In genomic region chr20:63707558-63708300, GRCh38 we compare ENCODE assay signal across 8 cellular contexts. TPM values are rescaled to one million over a fixed set of nuclear protein-coding genes. Genes with fewer than 3 reads are reported as not detected.
DNase-seq lines count a peak whose midpoint lies in the region; ATAC-seq and TF ChIP-seq lines count a peak whose summit lies in the region.

A gene with protein sequence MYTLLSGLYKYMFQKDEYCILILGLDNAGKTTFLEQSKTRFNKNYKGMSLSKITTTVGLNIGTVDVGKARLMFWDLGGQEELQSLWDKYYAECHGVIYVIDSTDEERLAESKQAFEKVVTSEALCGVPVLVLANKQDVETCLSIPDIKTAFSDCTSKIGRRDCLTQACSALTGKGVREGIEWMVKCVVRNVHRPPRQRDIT (minus strand): TSS chr20:63707976. CDS start chr20:63707091, 885 bp downstream.
A gene with protein sequence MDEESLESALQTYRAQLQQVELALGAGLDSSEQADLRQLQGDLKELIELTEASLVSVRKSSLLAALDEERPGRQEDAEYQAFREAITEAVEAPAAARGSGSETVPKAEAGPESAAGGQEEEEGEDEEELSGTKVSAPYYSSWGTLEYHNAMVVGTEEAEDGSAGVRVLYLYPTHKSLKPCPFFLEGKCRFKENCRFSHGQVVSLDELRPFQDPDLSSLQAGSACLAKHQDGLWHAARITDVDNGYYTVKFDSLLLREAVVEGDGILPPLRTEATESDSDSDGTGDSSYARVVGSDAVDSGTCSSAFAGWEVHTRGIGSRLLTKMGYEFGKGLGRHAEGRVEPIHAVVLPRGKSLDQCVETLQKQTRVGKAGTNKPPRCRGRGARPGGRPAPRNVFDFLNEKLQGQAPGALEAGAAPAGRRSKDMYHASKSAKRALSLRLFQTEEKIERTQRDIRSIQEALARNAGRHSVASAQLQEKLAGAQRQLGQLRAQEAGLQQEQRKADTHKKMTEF (plus strand): TSS chr20:63708039. CDS start chr20:63708581, 542 bp downstream.

- H3K9me3 ChIP-seq in T-helper 17 cell (ENCODE audit: control insufficient read depth, low read length, poor library complexity, severe bottlenecking), result no peaks in the 10 kb centered on the region
- no peaks in the 10 kb centered on the region for H3K9me3 ChIP-seq in prostate gland

- no peaks in the 10 kb centered on the region for H3K27me3 ChIP-seq in prostate gland (replicated peaks; ENCODE audit: insufficient read depth)

- H3K4me3 Mint-ChIP-seq in T-helper 17 cell, result peak within 1 kb of the TSS; percentile 89

- DNase-seq in NCI-H146 treated with DMSO at 0.1 percent for 48 hours (lab: John Stamatoyannopoulos, UW; ENCODE audit: unreplicated experiment), result peak; percentile 87
- peak; percentile 79 to 81 (median 79) for DNase-seq in T-helper 17 cell
- peak; percentile 53 for DNase-seq in amniotic stem cell (lab: John Stamatoyannopoulos, UW)
- peak; percentile 96 for DNase-seq in left ventricle myocardium superior
- DNase-seq in prostate gland (ENCODE audit: low spot score), result peak; percentile 73
- DNase-seq in ureter (ENCODE audit: low spot score), result peak; percentile 91

- no peaks in the 10 kb centered on the region for H3K27me3 Mint-ChIP-seq in T-helper 17 cell

- intact Hi-C loops in left ventricle myocardium superior (cut with micrococcal nuclease), result no loop called here
- intact Hi-C loops in prostate gland (cut with DNase I), result loop anchor here (2.0 to 5.0 kb wide), 2 partner anchors 31 to 50 kb away; partner anchors contain the start of genes RTEL1 and SLC2A4RG

- peak within 1 kb of the TSS; percentile 77 for H3K4me3 ChIP-seq in GM12875 (ENCODE audit: low read depth, low read length)
- H3K4me3 ChIP-seq in prostate gland, result peak within 1 kb of the TSS; percentile 84 to 91

- H3K36me3 ChIP-seq in prostate gland, result peaks cover 0 to 23% of the 10 kb centered on the region in 2 donors

- H3K36me3 Mint-ChIP-seq in T-helper 17 cell (ENCODE audit: low read depth), result peaks cover 3% of the 10 kb centered on the region

- H3K4me1 Mint-ChIP-seq in T-helper 17 cell, result peaks cover 26% of the 10 kb centered on the region

- peak within 1 kb of the TSS; percentile 88 for H3K27ac Mint-ChIP-seq in T-helper 17 cell

- WGBS in prostate gland, result under 1% methylated on average over 57 of the region's 98 CpGs

- H3K27ac ChIP-seq in prostate gland, result peak within 1 kb of the TSS; percentile 70 to 73

- ATAC-seq in HG02798 (IDR thresholded peaks at IDR 0.05; ENCODE audit: poor library complexity, unreplicated experiment), result peak; percentile 80
- ATAC-seq in T-helper 17 cell, result peak; percentile 88
- peak; percentile 97 for ATAC-seq in left ventricle myocardium superior

- TF ChIP-seq CTCF in GM12875 (IDR thresholded peaks at IDR 0.05; ENCODE audit: borderline replicate concordance, insufficient read depth, low read depth, low read length) (no peak), prostate gland (IDR thresholded peaks at IDR 0.05) (peak in 1 of 4 experiments; percentile 24)

- H3K4me1 ChIP-seq in prostate gland (replicated peaks), result peaks cover 17% of the 10 kb centered on the region

- peak; percentile 56 for TF ChIP-seq POLR2A in prostate gland (IDR thresholded peaks at IDR 0.05)

RNA-seq across cellular contexts. Expression of the first gene that starts in this region (rescaled TPM):
- total RNA-seq in T-helper 17 cell, result 10 to 100 TPM; 44.0 to 53.2 TPM
- total RNA-seq in left ventricle myocardium superior, result 46.5 TPM
- total RNA-seq in prostate gland, result 10 to 100 TPM; 36.8 to 50.8 TPM
- total RNA-seq in ureter, result 69.8 TPM

RNA-seq across cellular contexts. Expression of the second gene that starts in this region (rescaled TPM):
- 10 to 100 TPM; 35.0 to 39.8 TPM for total RNA-seq in T-helper 17 cell
- 16.2 TPM for total RNA-seq in left ventricle myocardium superior
- 10 to 100 TPM; 29.3 to 55.5 TPM for total RNA-seq in prostate gland
- 29.4 TPM for total RNA-seq in ureter

Comparison
In these comparisons a context has a peak if more than half of its experiments do, and no peak if none do; other contexts are left out.
1. Peak in every context shown above with its lines: DNase-seq, ATAC-seq, H3K4me3 ChIP-seq and H3K27ac ChIP-seq.